1 cellular context compared by ENCODE assay signal in the genomic region with DNA sequence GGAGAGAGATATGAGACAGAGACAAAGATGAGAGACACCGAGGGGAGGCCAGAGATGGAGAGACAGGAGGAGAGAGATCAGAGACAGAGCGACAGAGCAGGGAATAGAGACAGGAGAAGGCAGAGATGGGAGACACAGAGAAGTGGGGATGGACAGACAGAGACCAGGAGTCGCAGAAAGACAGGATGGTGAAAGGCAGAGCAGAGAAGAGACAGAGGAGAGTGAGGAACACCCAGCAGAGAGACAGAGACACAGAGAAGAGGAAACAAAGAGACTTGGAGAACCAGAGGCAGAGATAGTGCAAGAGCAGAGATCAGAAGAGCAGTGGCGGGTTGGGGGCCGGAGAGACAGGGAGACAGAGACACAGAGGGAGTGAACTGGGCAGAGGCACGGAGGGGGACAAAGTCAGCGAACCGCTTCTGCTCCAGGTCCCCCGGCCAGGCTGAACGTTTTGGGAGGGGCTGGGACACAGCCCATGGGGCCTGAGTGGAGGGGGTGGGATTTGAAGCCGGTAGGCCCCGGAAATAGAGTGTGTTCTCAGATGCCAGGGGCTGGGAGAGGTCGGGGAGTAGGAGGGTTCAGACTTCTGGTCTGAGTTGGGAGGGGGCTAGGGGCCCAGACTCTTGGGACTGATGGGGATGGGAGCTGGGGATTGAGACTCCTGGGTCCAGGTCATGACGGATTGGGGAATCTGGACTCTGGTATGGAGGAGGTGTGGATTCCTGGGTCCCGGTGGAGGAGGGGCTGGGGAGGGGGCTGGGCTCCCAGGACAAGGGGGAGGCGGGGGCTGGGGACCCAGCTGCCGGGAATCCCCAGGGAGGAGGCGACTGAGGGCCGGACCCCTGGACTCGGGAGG.
TF ChIP-seq lines count a peak whose summit lies in the region.

No MANE protein-coding gene starts in this region.

TF ChIP-seq in A549, 52 proteins besides CTCF, POLR2A, EP300 and RAD21 (continued from another document):
- TF ChIP-seq, protein P1, sequence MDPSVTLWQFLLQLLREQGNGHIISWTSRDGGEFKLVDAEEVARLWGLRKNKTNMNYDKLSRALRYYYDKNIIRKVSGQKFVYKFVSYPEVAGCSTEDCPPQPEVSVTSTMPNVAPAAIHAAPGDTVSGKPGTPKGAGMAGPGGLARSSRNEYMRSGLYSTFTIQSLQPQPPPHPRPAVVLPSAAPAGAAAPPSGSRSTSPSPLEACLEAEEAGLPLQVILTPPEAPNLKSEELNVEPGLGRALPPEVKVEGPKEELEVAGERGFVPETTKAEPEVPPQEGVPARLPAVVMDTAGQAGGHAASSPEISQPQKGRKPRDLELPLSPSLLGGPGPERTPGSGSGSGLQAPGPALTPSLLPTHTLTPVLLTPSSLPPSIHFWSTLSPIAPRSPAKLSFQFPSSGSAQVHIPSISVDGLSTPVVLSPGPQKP (IDR thresholded peaks at IDR 0.05; ENCODE audit: low read depth, low read length) = no peak
- TF ChIP-seq FOSB (CRISPR knock-in tag; IDR thresholded peaks at IDR 0.05) (no peak), HOXA7 (CRISPR knock-in tag; IDR thresholded peaks at IDR 0.05) (no peak), GATA3 (IDR thresholded peaks at IDR 0.05; ENCODE audit: borderline replicate concordance) (no peak), SMC3 (IDR thresholded peaks at IDR 0.05) (no peak), FOXS1 (CRISPR knock-in tag; IDR thresholded peaks at IDR 0.05) (no peak), FOSL2 (IDR thresholded peaks at IDR 0.05) (no peak), FOSL2 (CRISPR knock-in tag; IDR thresholded peaks at IDR 0.05) (no peak), JUNB (IDR thresholded peaks at IDR 0.05) (no peak), BHLHE40 (IDR thresholded peaks at IDR 0.05; ENCODE audit: low read depth, low read length) (no peak), SREBF2 (IDR thresholded peaks at IDR 0.05) (no peak), ZNF302 (CRISPR knock-in tag; IDR thresholded peaks at IDR 0.05) (no peak), EHF (CRISPR knock-in tag; IDR thresholded peaks at IDR 0.05) (no peak), NR3C1 (IDR thresholded peaks at IDR 0.05) (no peak), NPAS2 (CRISPR knock-in tag; IDR thresholded peaks at IDR 0.05; ENCODE audit: borderline replicate concordance) (no peak)
- TF ChIP-seq, protein P2, sequence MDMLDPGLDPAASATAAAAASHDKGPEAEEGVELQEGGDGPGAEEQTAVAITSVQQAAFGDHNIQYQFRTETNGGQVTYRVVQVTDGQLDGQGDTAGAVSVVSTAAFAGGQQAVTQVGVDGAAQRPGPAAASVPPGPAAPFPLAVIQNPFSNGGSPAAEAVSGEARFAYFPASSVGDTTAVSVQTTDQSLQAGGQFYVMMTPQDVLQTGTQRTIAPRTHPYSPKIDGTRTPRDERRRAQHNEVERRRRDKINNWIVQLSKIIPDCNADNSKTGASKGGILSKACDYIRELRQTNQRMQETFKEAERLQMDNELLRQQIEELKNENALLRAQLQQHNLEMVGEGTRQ (IDR thresholded peaks at IDR 0.05) = no peak
- TF ChIP-seq, protein P3, sequence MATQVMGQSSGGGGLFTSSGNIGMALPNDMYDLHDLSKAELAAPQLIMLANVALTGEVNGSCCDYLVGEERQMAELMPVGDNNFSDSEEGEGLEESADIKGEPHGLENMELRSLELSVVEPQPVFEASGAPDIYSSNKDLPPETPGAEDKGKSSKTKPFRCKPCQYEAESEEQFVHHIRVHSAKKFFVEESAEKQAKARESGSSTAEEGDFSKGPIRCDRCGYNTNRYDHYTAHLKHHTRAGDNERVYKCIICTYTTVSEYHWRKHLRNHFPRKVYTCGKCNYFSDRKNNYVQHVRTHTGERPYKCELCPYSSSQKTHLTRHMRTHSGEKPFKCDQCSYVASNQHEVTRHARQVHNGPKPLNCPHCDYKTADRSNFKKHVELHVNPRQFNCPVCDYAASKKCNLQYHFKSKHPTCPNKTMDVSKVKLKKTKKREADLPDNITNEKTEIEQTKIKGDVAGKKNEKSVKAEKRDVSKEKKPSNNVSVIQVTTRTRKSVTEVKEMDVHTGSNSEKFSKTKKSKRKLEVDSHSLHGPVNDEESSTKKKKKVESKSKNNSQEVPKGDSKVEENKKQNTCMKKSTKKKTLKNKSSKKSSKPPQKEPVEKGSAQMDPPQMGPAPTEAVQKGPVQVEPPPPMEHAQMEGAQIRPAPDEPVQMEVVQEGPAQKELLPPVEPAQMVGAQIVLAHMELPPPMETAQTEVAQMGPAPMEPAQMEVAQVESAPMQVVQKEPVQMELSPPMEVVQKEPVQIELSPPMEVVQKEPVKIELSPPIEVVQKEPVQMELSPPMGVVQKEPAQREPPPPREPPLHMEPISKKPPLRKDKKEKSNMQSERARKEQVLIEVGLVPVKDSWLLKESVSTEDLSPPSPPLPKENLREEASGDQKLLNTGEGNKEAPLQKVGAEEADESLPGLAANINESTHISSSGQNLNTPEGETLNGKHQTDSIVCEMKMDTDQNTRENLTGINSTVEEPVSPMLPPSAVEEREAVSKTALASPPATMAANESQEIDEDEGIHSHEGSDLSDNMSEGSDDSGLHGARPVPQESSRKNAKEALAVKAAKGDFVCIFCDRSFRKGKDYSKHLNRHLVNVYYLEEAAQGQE (IDR thresholded peaks at IDR 0.05) = no peak
TF ChIP-seq in A549: peak in this region for 0.
